ENCODE assay signal across 8 cellular contexts in the genomic region with DNA sequence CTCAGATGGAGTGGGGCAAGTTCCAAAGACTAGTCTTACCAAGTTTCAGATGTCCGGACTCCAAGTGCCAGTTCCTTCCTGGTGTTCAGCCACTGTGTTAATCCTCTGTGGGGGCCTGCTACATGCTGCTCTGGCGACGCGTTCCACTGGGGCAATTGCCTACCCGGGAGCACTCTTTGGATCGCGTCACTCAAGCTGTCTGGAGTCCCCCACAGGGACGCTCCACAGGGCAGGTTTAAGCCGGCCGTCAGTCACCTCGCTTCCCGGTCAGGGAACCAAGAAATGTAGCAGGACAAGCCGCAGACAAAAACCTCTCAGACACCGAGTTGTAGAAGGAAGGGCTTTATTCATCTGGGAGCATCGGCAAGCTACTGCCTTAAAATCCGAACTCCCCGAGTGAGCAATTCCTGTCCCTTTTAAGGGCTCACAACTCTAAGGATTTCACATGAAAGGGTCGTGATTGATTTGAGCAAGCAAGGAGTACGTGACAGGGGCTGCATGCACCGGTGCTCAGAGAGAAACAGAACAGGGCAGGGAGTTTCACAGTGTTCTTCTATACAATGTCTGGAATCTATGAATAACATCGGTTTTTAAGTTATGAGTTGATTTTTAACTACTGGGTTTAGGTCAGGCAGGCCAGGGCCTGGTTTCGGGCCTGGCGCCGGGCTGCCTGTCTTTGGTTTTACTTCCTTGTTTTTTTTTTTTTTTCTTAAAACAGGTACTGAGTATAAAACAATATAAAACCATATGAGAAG. TPM values are rescaled to one million over a fixed set of nuclear protein-coding genes. Genes with fewer than 3 reads are reported as not detected.
DNase-seq lines count a peak whose midpoint lies in the region; ATAC-seq and TF ChIP-seq lines count a peak whose summit lies in the region.
"Not testable (repeated sequence)": the region's sequence is repeated elsewhere in the genome, so short reads cannot be mapped to it uniquely, and the experiment has no call there.

No MANE protein-coding gene starts in this region.

- peak overlapping the region; percentile 44 for H3K9ac ChIP-seq in OCI-LY1 (ENCODE audit: low read length)

- not testable (repeated sequence) for H3K9me2 ChIP-seq in DOHH2 (replicated peaks; ENCODE audit: control insufficient read depth, low read length); OCI-LY1 (ENCODE audit: low read depth, low read length)

- not testable (repeated sequence) for H3K9me3 ChIP-seq in DOHH2 (ENCODE audit: control insufficient read depth, insufficient read depth, low read length); OCI-LY1 (ENCODE audit: low read length)

- H3K4me3 ChIP-seq in DOHH2 (ENCODE audit: low read length) (peak overlapping the region; percentile 88), OCI-LY1 (ENCODE audit: low read depth, low read length, poor library complexity, severe bottlenecking) (peak overlapping the region; percentile 24), epithelial cell of proximal tubule (ENCODE audit: low read depth, low read length) (peak overlapping the region; percentile 53)

- H3K79me2 ChIP-seq in DOHH2 (ENCODE audit: control insufficient read depth, low read length) = peaks cover 46% of the 10 kb centered on the region
- not testable (repeated sequence) for H3K79me2 ChIP-seq in OCI-LY1 (ENCODE audit: insufficient read depth, low read length)

- DNase-seq in epithelial cell of proximal tubule (ENCODE audit: low read depth); mesothelial cell of epicardium (ENCODE audit: low spot score in 2 of 2, unreplicated experiment in 2 of 2); stimulated activated effector memory CD8-positive, alpha-beta T cell treated with anti-CD3 and anti-CD28 coated beads, Interleukin-12 subunit alpha, Interleukin-12 subunit beta, amount 100 ng/mL, for 72 hours (ENCODE audit: low spot score in 2 of 2): not testable (repeated sequence)

- H3K27me3 Mint-ChIP-seq in mesothelial cell of epicardium (ENCODE audit: low read depth) = not testable (repeated sequence)

- H3F3A ChIP-seq in DOHH2 (ENCODE audit: control insufficient read depth, insufficient read depth) = peaks cover 35% of the 10 kb centered on the region
- not testable (repeated sequence) for H3F3A ChIP-seq in OCI-LY1 (ENCODE audit: insufficient read depth, low read length)

- H3K36me3 ChIP-seq in DOHH2 (ENCODE audit: control insufficient read depth, low read length) = peaks cover 27% of the 10 kb centered on the region
- H3K36me3 ChIP-seq in OCI-LY1 (ENCODE audit: insufficient read depth, low read length) = not testable (repeated sequence)

- H3K4me1 Mint-ChIP-seq in mesothelial cell of epicardium; stimulated activated effector memory CD8-positive, alpha-beta T cell treated with anti-CD3 and anti-CD28 coated beads, Interleukin-12 subunit alpha, Interleukin-12 subunit beta, amount 100 ng/mL, for 72 hours: not testable (repeated sequence)

- H3K36me3 Mint-ChIP-seq in mesothelial cell of epicardium; stimulated activated effector memory CD8-positive, alpha-beta T cell treated with anti-CD3 and anti-CD28 coated beads, Interleukin-12 subunit alpha, Interleukin-12 subunit beta, amount 100 ng/mL, for 72 hours: not testable (repeated sequence)

- H4K20me1 ChIP-seq in DOHH2 (ENCODE audit: control insufficient read depth, insufficient read depth, low read depth, low read length); OCI-LY1 (ENCODE audit: insufficient read depth, low read length): not testable (repeated sequence)

- not testable (repeated sequence) for H3K4me3 Mint-ChIP-seq in mesothelial cell of epicardium
- H3K4me3 Mint-ChIP-seq in stimulated activated effector memory CD8-positive, alpha-beta T cell treated with anti-CD3 and anti-CD28 coated beads, Interleukin-12 subunit alpha, Interleukin-12 subunit beta, amount 100 ng/mL, for 72 hours = peak overlapping the region; percentile 11

- H3K9me3 Mint-ChIP-seq in mesothelial cell of epicardium; stimulated activated effector memory CD8-positive, alpha-beta T cell treated with anti-CD3 and anti-CD28 coated beads, Interleukin-12 subunit alpha, Interleukin-12 subunit beta, amount 100 ng/mL, for 72 hours: not testable (repeated sequence)

- peak; percentile 44 for ATAC-seq in GM18907 (IDR thresholded peaks at IDR 0.05; ENCODE audit: unreplicated experiment)
- peak; percentile 49 for ATAC-seq in GM21717 (IDR thresholded peaks at IDR 0.05; ENCODE audit: unreplicated experiment)
- ATAC-seq in HG03060 (IDR thresholded peaks at IDR 0.05; ENCODE audit: low read depth, unreplicated experiment) = peak; percentile 33
- not testable (repeated sequence) for ATAC-seq in stimulated activated effector memory CD8-positive, alpha-beta T cell treated with anti-CD3 and anti-CD28 coated beads, Interleukin-12 subunit alpha, Interleukin-12 subunit beta, amount 100 ng/mL, for 72 hours

- peak overlapping the region; percentile 71; the same call in 1 of the 2 replicates for H2AFZ ChIP-seq in OCI-LY1 (ENCODE audit: low read length)

- H3K4me2 ChIP-seq in DOHH2 (ENCODE audit: low read length) (peak overlapping the region; percentile 69), OCI-LY1 (ENCODE audit: low read length) (peak overlapping the region; percentile 44)

- not testable (repeated sequence) for TF ChIP-seq CTCF in DOHH2 (IDR thresholded peaks at IDR 0.05; ENCODE audit: low read depth, low read length, poor library complexity, severe bottlenecking); OCI-LY1 (IDR thresholded peaks at IDR 0.05; ENCODE audit: low read length); epithelial cell of proximal tubule (conservative IDR thresholded peaks at IDR 0.05; ENCODE audit: low read depth, low read length); mesothelial cell of epicardium (IDR thresholded peaks at IDR 0.05; ENCODE audit: unreplicated experiment)

- H3K27ac Mint-ChIP-seq in mesothelial cell of epicardium = peak overlapping the region; percentile 69
- H3K27ac Mint-ChIP-seq in stimulated activated effector memory CD8-positive, alpha-beta T cell treated with anti-CD3 and anti-CD28 coated beads, Interleukin-12 subunit alpha, Interleukin-12 subunit beta, amount 100 ng/mL, for 72 hours = peak overlapping the region; percentile 24

- H3K4me1 ChIP-seq in DOHH2 (ENCODE audit: control insufficient read depth, low read length) (peaks cover 67% of the 10 kb centered on the region), OCI-LY1 (ENCODE audit: insufficient read depth, low read length, severe bottlenecking) (peaks cover 35% of the 10 kb centered on the region)

- H3K27ac ChIP-seq in DOHH2 (ENCODE audit: low read depth, low read length) = peak overlapping the region; percentile 87
- peak overlapping the region; percentile 83 for H3K27ac ChIP-seq in OCI-LY1 (ENCODE audit: low read depth, low read length, poor library complexity, severe bottlenecking)

- not testable (repeated sequence) for H3K27me3 ChIP-seq in DOHH2 (ENCODE audit: control insufficient read depth, low read length); OCI-LY1 (ENCODE audit: insufficient read depth, low read length)

RNA-seq across cellular contexts. Expression of gene NSUN4, which starts 8.6 kb away (rescaled TPM):
- total RNA-seq in epithelial cell of proximal tubule (16.2 and 17.2 TPM in 2 replicates), mesothelial cell of epicardium (21.0 to 24.2 TPM (median 23.5 TPM) in 3 replicates)

RNA-seq across cellular contexts. Expression of gene UQCRH, which starts 28.5 kb away (rescaled TPM):
- total RNA-seq in epithelial cell of proximal tubule = 545 and 884 TPM in 2 replicates
- 205 to 211 TPM (median 209 TPM) in 3 replicates for total RNA-seq in mesothelial cell of epicardium

RNA-seq across cellular contexts. Expression of gene LRRC41, which starts 28.5 kb away (rescaled TPM):
- 104 and 105 TPM in 2 replicates for total RNA-seq in epithelial cell of proximal tubule
- total RNA-seq in mesothelial cell of epicardium = 116 to 122 TPM (median 120 TPM) in 3 replicates

Comparison
In these comparisons a context has a peak if more than half of its experiments do, and no peak if none do; other contexts are left out.
1. H3K4me3 ChIP-seq: peak in every context shown above with its lines; median percentile 88 in DOHH2; 53 in epithelial cell of proximal tubule; 24 in OCI-LY1.